22 cellular contexts compared by ENCODE assay signal in the genomic region with DNA sequence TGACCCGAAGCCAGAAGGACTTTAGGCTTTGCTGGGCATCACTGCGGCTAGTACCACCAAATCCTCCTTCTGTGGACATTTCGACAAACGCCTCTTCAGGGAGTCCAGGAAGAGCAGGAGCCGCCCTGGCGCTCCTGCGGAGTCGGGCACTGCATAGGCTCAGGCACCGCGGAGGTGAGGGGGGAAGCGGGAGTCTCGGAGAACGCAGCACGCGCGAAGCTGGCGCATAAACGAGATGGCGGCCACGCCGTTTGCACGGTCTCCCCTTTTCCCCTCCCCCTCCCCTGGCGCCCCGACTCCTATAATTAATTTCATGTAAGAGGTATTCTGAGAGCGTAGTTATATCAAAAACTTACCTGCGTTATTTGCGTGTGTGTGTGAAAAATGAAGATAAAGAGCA.
"Had no signal": no experiment of that assay in that cellular context is flagged by ENCODE, and none has a peak within 500 bp of the region (broad histone marks: within the 10 kb centered on the region; RNA-seq: fewer than 3 reads in every experiment).

No MANE protein-coding gene starts in this region.

- H3K4me1 Mint-ChIP-seq: immature natural killer cell had no signal

- H3K36me3 ChIP-seq: esophagus muscularis mucosa, gastroesophageal sphincter, heart left ventricle, left lung, lower lobe of right lung had no signal

- H3K4me3 Mint-ChIP-seq: immature natural killer cell, mesothelial cell of epicardium had no signal

- H3K9me3 Mint-ChIP-seq: immature natural killer cell had no signal

- H3K4me3 ChIP-seq: coronary artery, dorsolateral prefrontal cortex, esophagus muscularis mucosa, gastroesophageal sphincter, heart left ventricle, hepatocyte, left lung, lower lobe of right lung had no signal

- H3K27ac ChIP-seq: coronary artery, dorsolateral prefrontal cortex, esophagus muscularis mucosa, foreskin keratinocyte, gastroesophageal sphincter, hepatocyte, left lung, lower lobe of right lung had no signal

- H3K4me1 ChIP-seq: foreskin keratinocyte, left lung, lower lobe of right lung had no signal

- H3K36me3 Mint-ChIP-seq: immature natural killer cell, mesothelial cell of epicardium had no signal

- H3K27ac Mint-ChIP-seq: immature natural killer cell, mesothelial cell of epicardium had no signal

- H3K9me3 ChIP-seq: gastroesophageal sphincter had no signal

- H3K27me3 ChIP-seq: dorsolateral prefrontal cortex, esophagus muscularis mucosa, foreskin keratinocyte, gastroesophageal sphincter, heart left ventricle, hepatocyte, left lung had no signal

- FAIRE-seq: colon, endothelial cell of umbilical vein, frontal cortex had no signal

- DNase-seq: dermis blood vessel endothelial cell; dorsolateral prefrontal cortex; effector CD4-positive, alpha-beta T cell; effector memory CD4-positive, alpha-beta T cell; foreskin keratinocyte; heart left ventricle; hypothalamus; immature natural killer cell; islet precursor cell; left cardiac atrium; left ventricle myocardium superior; lower lobe of right lung; mesenchymal stem cell had no signal
